Comparison of ENCODE assay signal across 1 cellular context in genomic region chr1:35451125-35451528, GRCh38.
TF ChIP-seq lines count a peak whose summit lies in the region.

No MANE protein-coding gene starts in this region.

TF ChIP-seq in K562, 482 proteins besides CTCF, POLR2A, EP300 and RAD21 (continued from another document and continues in another):
- TF ChIP-seq, protein P1, sequence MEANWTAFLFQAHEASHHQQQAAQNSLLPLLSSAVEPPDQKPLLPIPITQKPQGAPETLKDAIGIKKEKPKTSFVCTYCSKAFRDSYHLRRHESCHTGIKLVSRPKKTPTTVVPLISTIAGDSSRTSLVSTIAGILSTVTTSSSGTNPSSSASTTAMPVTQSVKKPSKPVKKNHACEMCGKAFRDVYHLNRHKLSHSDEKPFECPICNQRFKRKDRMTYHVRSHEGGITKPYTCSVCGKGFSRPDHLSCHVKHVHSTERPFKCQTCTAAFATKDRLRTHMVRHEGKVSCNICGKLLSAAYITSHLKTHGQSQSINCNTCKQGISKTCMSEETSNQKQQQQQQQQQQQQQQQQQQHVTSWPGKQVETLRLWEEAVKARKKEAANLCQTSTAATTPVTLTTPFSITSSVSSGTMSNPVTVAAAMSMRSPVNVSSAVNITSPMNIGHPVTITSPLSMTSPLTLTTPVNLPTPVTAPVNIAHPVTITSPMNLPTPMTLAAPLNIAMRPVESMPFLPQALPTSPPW (CRISPR knock-in tag; IDR thresholded peaks at IDR 0.05), result no peak
- TF ChIP-seq CC2D1A (IDR thresholded peaks at IDR 0.05), result peak; percentile 61; the same call in 1 of the 2 replicates
- TF ChIP-seq ZBTB5 (IDR thresholded peaks at IDR 0.05), result no peak
- TF ChIP-seq XRCC5 (IDR thresholded peaks at IDR 0.05; ENCODE audit: low read depth, low read length), result no peak
- 0 out of 2 replicates have a peak, but pooled peaks have one; percentile 29 for TF ChIP-seq CREM (IDR thresholded peaks at IDR 0.05; ENCODE audit: low read depth)
- no peak for TF ChIP-seq TAL1 (IDR thresholded peaks at IDR 0.05)
- TF ChIP-seq POLR3A (IDR thresholded peaks at IDR 0.05; ENCODE audit: borderline replicate concordance, extremely low read depth, insufficient read depth, insufficient read length), result no peak
- no peak for TF ChIP-seq ZNF444 (CRISPR knock-in tag; IDR thresholded peaks at IDR 0.05)
- TF ChIP-seq RBM39 (optimal IDR thresholded peaks at IDR 0.05; ENCODE audit: low read depth, low read length), result no peak
- no peak for TF ChIP-seq RUNX1 (IDR thresholded peaks at IDR 0.05; ENCODE audit: low read depth)
- TF ChIP-seq FIP1L1 (IDR thresholded peaks at IDR 0.05; ENCODE audit: low read depth, low read length, poor library complexity, severe bottlenecking), result no peak
- no peak for TF ChIP-seq ZSCAN32 (CRISPR knock-in tag; IDR thresholded peaks at IDR 0.05)
- TF ChIP-seq SRSF1 (IDR thresholded peaks at IDR 0.05; ENCODE audit: low read depth, low read length), result no peak
- TF ChIP-seq DEAF1 (CRISPR knock-in tag; IDR thresholded peaks at IDR 0.05), result peak; percentile 78
- no peak for TF ChIP-seq SETDB1 (IDR thresholded peaks at IDR 0.05; ENCODE audit: low read length)
- no peak for TF ChIP-seq TCF3 (CRISPR knock-in tag; IDR thresholded peaks at IDR 0.05)
- TF ChIP-seq ELK1 (CRISPR knock-in tag; IDR thresholded peaks at IDR 0.05), result no peak
- TF ChIP-seq, protein P2, sequence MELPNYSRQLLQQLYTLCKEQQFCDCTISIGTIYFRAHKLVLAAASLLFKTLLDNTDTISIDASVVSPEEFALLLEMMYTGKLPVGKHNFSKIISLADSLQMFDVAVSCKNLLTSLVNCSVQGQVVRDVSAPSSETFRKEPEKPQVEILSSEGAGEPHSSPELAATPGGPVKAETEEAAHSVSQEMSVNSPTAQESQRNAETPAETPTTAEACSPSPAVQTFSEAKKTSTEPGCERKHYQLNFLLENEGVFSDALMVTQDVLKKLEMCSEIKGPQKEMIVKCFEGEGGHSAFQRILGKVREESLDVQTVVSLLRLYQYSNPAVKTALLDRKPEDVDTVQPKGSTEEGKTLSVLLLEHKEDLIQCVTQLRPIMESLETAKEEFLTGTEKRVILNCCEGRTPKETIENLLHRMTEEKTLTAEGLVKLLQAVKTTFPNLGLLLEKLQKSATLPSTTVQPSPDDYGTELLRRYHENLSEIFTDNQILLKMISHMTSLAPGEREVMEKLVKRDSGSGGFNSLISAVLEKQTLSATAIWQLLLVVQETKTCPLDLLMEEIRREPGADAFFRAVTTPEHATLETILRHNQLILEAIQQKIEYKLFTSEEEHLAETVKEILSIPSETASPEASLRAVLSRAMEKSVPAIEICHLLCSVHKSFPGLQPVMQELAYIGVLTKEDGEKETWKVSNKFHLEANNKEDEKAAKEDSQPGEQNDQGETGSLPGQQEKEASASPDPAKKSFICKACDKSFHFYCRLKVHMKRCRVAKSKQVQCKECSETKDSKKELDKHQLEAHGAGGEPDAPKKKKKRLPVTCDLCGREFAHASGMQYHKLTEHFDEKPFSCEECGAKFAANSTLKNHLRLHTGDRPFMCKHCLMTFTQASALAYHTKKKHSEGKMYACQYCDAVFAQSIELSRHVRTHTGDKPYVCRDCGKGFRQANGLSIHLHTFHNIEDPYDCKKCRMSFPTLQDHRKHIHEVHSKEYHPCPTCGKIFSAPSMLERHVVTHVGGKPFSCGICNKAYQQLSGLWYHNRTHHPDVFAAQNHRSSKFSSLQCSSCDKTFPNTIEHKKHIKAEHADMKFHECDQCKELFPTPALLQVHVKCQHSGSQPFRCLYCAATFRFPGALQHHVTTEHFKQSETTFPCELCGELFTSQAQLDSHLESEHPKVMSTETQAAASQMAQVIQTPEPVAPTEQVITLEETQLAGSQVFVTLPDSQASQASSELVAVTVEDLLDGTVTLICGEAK (IDR thresholded peaks at IDR 0.05), result no peak
- TF ChIP-seq, protein P2 (CRISPR knock-in tag; IDR thresholded peaks at IDR 0.05), result no peak
- TF ChIP-seq, protein P3, sequence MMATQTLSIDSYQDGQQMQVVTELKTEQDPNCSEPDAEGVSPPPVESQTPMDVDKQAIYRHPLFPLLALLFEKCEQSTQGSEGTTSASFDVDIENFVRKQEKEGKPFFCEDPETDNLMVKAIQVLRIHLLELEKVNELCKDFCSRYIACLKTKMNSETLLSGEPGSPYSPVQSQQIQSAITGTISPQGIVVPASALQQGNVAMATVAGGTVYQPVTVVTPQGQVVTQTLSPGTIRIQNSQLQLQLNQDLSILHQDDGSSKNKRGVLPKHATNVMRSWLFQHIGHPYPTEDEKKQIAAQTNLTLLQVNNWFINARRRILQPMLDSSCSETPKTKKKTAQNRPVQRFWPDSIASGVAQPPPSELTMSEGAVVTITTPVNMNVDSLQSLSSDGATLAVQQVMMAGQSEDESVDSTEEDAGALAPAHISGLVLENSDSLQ (IDR thresholded peaks at IDR 0.05), result 0 out of 2 replicates have a peak, but pooled peaks have one; percentile 34
- TF ChIP-seq ZNF212 (CRISPR knock-in tag; IDR thresholded peaks at IDR 0.05), result no peak
- no peak for TF ChIP-seq NFE2L1 (tag; IDR thresholded peaks at IDR 0.05; ENCODE audit: borderline replicate concordance, low read depth)
- no peak for TF ChIP-seq IFI16 (CRISPR knock-in tag; IDR thresholded peaks at IDR 0.05)
- no peak for TF ChIP-seq ZNF146 (CRISPR knock-in tag; IDR thresholded peaks at IDR 0.05; ENCODE audit: unreplicated experiment)
- TF ChIP-seq, protein P4, sequence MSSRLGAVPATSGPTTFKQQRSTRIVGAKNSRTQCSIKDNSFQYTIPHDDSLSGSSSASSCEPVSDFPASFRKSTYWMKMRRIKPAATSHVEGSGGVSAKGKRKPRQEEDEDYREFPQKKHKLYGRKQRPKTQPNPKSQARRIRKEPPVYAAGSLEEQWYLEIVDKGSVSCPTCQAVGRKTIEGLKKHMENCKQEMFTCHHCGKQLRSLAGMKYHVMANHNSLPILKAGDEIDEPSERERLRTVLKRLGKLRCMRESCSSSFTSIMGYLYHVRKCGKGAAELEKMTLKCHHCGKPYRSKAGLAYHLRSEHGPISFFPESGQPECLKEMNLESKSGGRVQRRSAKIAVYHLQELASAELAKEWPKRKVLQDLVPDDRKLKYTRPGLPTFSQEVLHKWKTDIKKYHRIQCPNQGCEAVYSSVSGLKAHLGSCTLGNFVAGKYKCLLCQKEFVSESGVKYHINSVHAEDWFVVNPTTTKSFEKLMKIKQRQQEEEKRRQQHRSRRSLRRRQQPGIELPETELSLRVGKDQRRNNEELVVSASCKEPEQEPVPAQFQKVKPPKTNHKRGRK (tag; IDR thresholded peaks at IDR 0.05), result peak; percentile 52; the same call in 1 of the 2 replicates
- no peak for TF ChIP-seq THRA (IDR thresholded peaks at IDR 0.05)
- TF ChIP-seq, protein P5, sequence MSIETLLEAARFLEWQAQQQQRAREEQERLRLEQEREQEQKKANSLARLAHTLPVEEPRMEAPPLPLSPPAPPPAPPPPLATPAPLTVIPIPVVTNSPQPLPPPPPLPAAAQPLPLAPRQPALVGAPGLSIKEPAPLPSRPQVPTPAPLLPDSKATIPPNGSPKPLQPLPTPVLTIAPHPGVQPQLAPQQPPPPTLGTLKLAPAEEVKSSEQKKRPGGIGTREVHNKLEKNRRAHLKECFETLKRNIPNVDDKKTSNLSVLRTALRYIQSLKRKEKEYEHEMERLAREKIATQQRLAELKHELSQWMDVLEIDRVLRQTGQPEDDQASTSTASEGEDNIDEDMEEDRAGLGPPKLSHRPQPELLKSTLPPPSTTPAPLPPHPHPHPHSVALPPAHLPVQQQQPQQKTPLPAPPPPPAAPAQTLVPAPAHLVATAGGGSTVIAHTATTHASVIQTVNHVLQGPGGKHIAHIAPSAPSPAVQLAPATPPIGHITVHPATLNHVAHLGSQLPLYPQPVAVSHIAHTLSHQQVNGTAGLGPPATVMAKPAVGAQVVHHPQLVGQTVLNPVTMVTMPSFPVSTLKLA (conservative IDR thresholded peaks at IDR 0.05), result no peak
- TF ChIP-seq BMI1 (IDR thresholded peaks at IDR 0.05; ENCODE audit: low read length), result no peak
- TF ChIP-seq EHMT2 (IDR thresholded peaks at IDR 0.05), result no peak
- TF ChIP-seq, protein P6, sequence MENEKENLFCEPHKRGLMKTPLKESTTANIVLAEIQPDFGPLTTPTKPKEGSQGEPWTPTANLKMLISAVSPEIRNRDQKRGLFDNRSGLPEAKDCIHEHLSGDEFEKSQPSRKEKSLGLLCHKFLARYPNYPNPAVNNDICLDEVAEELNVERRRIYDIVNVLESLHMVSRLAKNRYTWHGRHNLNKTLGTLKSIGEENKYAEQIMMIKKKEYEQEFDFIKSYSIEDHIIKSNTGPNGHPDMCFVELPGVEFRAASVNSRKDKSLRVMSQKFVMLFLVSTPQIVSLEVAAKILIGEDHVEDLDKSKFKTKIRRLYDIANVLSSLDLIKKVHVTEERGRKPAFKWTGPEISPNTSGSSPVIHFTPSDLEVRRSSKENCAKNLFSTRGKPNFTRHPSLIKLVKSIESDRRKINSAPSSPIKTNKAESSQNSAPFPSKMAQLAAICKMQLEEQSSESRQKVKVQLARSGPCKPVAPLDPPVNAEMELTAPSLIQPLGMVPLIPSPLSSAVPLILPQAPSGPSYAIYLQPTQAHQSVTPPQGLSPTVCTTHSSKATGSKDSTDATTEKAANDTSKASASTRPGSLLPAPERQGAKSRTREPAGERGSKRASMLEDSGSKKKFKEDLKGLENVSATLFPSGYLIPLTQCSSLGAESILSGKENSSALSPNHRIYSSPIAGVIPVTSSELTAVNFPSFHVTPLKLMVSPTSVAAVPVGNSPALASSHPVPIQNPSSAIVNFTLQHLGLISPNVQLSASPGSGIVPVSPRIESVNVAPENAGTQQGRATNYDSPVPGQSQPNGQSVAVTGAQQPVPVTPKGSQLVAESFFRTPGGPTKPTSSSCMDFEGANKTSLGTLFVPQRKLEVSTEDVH (IDR thresholded peaks at IDR 0.05; ENCODE audit: low read depth, partially characterized antibody), result no peak
